Comparison of ENCODE assay signal across 8 cellular contexts in the genomic region with DNA sequence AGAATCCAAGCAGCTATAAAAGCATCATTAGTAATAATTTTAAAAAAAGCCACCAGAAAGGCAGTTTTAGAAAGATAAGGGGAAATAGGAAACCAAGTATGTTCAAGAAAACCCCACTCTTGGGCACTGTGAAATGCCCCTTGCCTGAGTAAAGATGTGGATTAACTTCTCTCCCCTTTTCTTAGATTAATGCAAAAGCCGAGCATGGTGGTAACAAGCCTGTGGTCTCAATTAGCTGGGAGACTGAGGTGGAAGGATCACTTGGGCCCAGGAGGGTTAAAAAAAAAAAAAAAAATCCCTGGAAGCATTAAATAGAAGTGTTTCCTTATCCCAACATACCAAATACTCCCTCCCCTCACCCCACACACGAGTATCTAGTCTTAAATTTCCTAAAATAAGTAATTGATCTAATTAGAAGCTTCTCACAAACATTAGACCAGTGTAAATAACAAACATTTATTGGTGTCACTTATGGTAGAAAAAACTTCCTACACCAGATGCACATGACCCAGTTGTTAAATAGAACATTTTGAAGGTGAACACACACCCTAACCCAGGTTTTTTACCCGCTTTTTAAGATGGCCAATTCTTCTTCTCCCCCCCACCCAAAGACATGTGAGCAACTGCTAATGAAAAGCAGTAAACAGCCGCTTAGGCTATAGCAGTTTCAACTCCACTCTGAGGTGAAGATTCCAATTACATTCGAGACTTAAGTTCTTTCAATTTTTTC. TPM values are rescaled to one million over a fixed set of nuclear protein-coding genes. Genes with fewer than 3 reads are reported as not detected.
A peak's percentile ranks its signal among the peaks of the same experiment; 100 is the strongest.
DNase-seq lines count a peak whose midpoint lies in the region; ATAC-seq and TF ChIP-seq lines count a peak whose summit lies in the region.

No MANE protein-coding gene starts in this region.

- no peaks in the 10 kb centered on the region for H3K9me3 Mint-ChIP-seq in activated CD8-positive, alpha-beta memory T cell treated with anti-CD3 and anti-CD28 coated beads, Interleukin-2, amount 10 ng/mL, durations not matched to agents 7 days and 5 days (ENCODE audit: low read depth)

- H3K27me3 Mint-ChIP-seq in activated CD8-positive, alpha-beta memory T cell treated with anti-CD3 and anti-CD28 coated beads, Interleukin-2, amount 10 ng/mL, durations not matched to agents 7 days and 5 days, result no peaks in the 10 kb centered on the region
- no peaks in the 10 kb centered on the region for H3K27me3 Mint-ChIP-seq in T-helper 17 cell

- no peak for TF ChIP-seq CTCF in epithelial cell of proximal tubule (conservative IDR thresholded peaks at IDR 0.05; ENCODE audit: low read depth, low read length)

- no peaks in the 10 kb centered on the region for H3K27me3 ChIP-seq in skeletal muscle tissue (ENCODE audit: control insufficient read depth in 3 of 3, insufficient read depth in 3 of 3, low read length in 3 of 3)

- peak overlapping the region; percentile 5 for H3K4me3 Mint-ChIP-seq in activated CD8-positive, alpha-beta memory T cell treated with anti-CD3 and anti-CD28 coated beads, Interleukin-2, amount 10 ng/mL, durations not matched to agents 7 days and 5 days
- peak overlapping the region; percentile 49 for H3K4me3 Mint-ChIP-seq in T-helper 17 cell

- no peak for ATAC-seq in activated CD8-positive, alpha-beta memory T cell treated with anti-CD3 and anti-CD28 coated beads, Interleukin-2, amount 10 ng/mL, durations not matched to agents 7 days and 5 days
- ATAC-seq in T-helper 17 cell, result no peak
- no peak for ATAC-seq in HG03342 (IDR thresholded peaks at IDR 0.05; ENCODE audit: unreplicated experiment)

- peaks cover 52% of the 10 kb centered on the region for H3K36me3 Mint-ChIP-seq in activated CD8-positive, alpha-beta memory T cell treated with anti-CD3 and anti-CD28 coated beads, Interleukin-2, amount 10 ng/mL, durations not matched to agents 7 days and 5 days
- H3K36me3 Mint-ChIP-seq in T-helper 17 cell (ENCODE audit: low read depth), result peaks cover 12% of the 10 kb centered on the region

- peak overlapping the region in 2 of 3 donors; percentile 25 to 50 for H3K9ac ChIP-seq in skeletal muscle tissue (ENCODE audit: low read depth in 1 of 3, low read length in 3 of 3)

- H3K9me3 ChIP-seq in T-helper 17 cell (ENCODE audit: control insufficient read depth, low read length, poor library complexity, severe bottlenecking), result no peaks in the 10 kb centered on the region
- H3K9me3 ChIP-seq in skeletal muscle tissue (ENCODE audit: control insufficient read depth in 3 of 3, low read length in 3 of 3), result no peaks in the 10 kb centered on the region

- no peak for DNase-seq in activated CD8-positive, alpha-beta memory T cell treated with anti-CD3 and anti-CD28 coated beads, Interleukin-2, amount 10 ng/mL, durations not matched to agents 7 days and 5 days
- DNase-seq in activated CD8-positive, alpha-beta memory T cell treated with anti-CD3 and anti-CD28 coated beads for 24 hours, result no peak
- DNase-seq in T-helper 17 cell (no peak), epithelial cell of proximal tubule (ENCODE audit: low read depth) (no peak), hippocampal formation (lab: John Stamatoyannopoulos, UW) (no peak), glomerular visceral epithelial cell (ENCODE audit: extremely low spot score) (no peak)

- H3K27ac Mint-ChIP-seq in activated CD8-positive, alpha-beta memory T cell treated with anti-CD3 and anti-CD28 coated beads, Interleukin-2, amount 10 ng/mL, durations not matched to agents 7 days and 5 days, result peak overlapping the region; percentile 51
- H3K27ac Mint-ChIP-seq in T-helper 17 cell, result peak overlapping the region; percentile 82

- CTCF ChIA-PET in activated CD8-positive, alpha-beta memory T cell treated with anti-CD3 and anti-CD28 coated beads, Interleukin-2, amount 10 ng/mL, durations not matched to agents 7 days and 5 days (lab: Charles Lee), result interaction anchor here (1.2 to 1.7 kb wide), 3 partner anchors 26 to 374 kb away, joined by 3 to 5 read pairs (median 5); a partner anchor contains a TSS

- peaks cover 45% of the 10 kb centered on the region for H3K4me1 Mint-ChIP-seq in activated CD8-positive, alpha-beta memory T cell treated with anti-CD3 and anti-CD28 coated beads, Interleukin-2, amount 10 ng/mL, durations not matched to agents 7 days and 5 days
- peaks cover 31% of the 10 kb centered on the region for H3K4me1 Mint-ChIP-seq in T-helper 17 cell

- peaks cover 39 to 56% (median 43%) of the 10 kb centered on the region in 3 donors for H3K4me1 ChIP-seq in skeletal muscle tissue (ENCODE audit: control insufficient read depth in 3 of 3, insufficient read depth in 3 of 3, low read length in 3 of 3)

- no peak overlapping the region for H3K27ac ChIP-seq in skeletal muscle tissue (ENCODE audit: low read depth, low read length)

- H3K4me3 ChIP-seq in epithelial cell of proximal tubule (ENCODE audit: low read depth, low read length) (peak overlapping the region; percentile 17), skeletal muscle tissue (ENCODE audit: low read length in 3 of 3) (no peak overlapping the region)

- H3K36me3 ChIP-seq in skeletal muscle tissue (ENCODE audit: control insufficient read depth in 3 of 3, insufficient read depth in 3 of 3, low read length in 3 of 3), result peaks cover 41 to 58% (median 43%) of the 10 kb centered on the region in 3 donors

RNA-seq across cellular contexts. Expression of a gene that starts 5.2 kb away (rescaled TPM):
- total RNA-seq in activated CD8-positive, alpha-beta memory T cell treated with anti-CD3 and anti-CD28 coated beads, Interleukin-2, amount 10 ng/mL, durations not matched to agents 7 days and 5 days, result 100 to 1,000 TPM; 116 to 185 TPM
- total RNA-seq in T-helper 17 cell (100 to 1,000 TPM; 224 to 229 TPM), epithelial cell of proximal tubule (210 and 241 TPM in 2 replicates), skeletal muscle tissue (48.5 TPM)

RNA-seq across cellular contexts. Expression of a gene that starts 25.7 kb away (rescaled TPM):
- 10 to 100 TPM; 53.4 to 54.2 TPM for total RNA-seq in activated CD8-positive, alpha-beta memory T cell treated with anti-CD3 and anti-CD28 coated beads, Interleukin-2, amount 10 ng/mL, durations not matched to agents 7 days and 5 days
- total RNA-seq in T-helper 17 cell, result 10 to 100 TPM; 67.1 to 76.4 TPM
- 18.2 and 20.8 TPM in 2 replicates for total RNA-seq in epithelial cell of proximal tubule
- total RNA-seq in skeletal muscle tissue, result 42.3 TPM

RNA-seq across cellular contexts. Expression of a gene that starts 35.6 kb away (rescaled TPM):
- total RNA-seq in activated CD8-positive, alpha-beta memory T cell treated with anti-CD3 and anti-CD28 coated beads, Interleukin-2, amount 10 ng/mL, durations not matched to agents 7 days and 5 days, result 10 to 100 TPM; 14.3 to 16.9 TPM
- total RNA-seq in T-helper 17 cell (10 to 100 TPM in 1 of 2 donors, 1 to 10 TPM in 1; 9.8 to 13.0 TPM), epithelial cell of proximal tubule (20.3 and 37.9 TPM in 2 replicates), skeletal muscle tissue (18.8 TPM)

RNA-seq across cellular contexts. Expression of a gene that starts 46.4 kb away (rescaled TPM):
- 10 to 100 TPM; 40.8 to 50.3 TPM for total RNA-seq in activated CD8-positive, alpha-beta memory T cell treated with anti-CD3 and anti-CD28 coated beads, Interleukin-2, amount 10 ng/mL, durations not matched to agents 7 days and 5 days
- 10 to 100 TPM; 34.3 to 34.6 TPM for total RNA-seq in T-helper 17 cell
- 28.3 and 29.7 TPM in 2 replicates for total RNA-seq in epithelial cell of proximal tubule
- total RNA-seq in skeletal muscle tissue, result 14.1 TPM
